9 cellular contexts compared by ENCODE assay signal in genomic region chr14:51507556-51508511, GRCh38.
DNase-seq lines count a peak whose midpoint lies in the region; ATAC-seq and TF ChIP-seq lines count a peak whose summit lies in the region.
"Had no signal": no experiment of that assay in that cellular context is flagged by ENCODE, and none has a peak within 500 bp of the region (broad histone marks: within the 10 kb centered on the region; RNA-seq: fewer than 3 reads in every experiment).

No MANE protein-coding gene starts in this region.

- DNase-seq in DMS153 treated with DMSO at 0.1 percent for 48 hours (lab: John Stamatoyannopoulos, UW; ENCODE audit: unreplicated experiment) (peak; percentile 90), RWPE2 (ENCODE audit: low spot score) (no peak), foreskin fibroblast (peak; percentile 68 to 79), retina (peak; percentile 71), PC-9 (no peak), GM13976 (ENCODE audit: low spot score) (no peak)
- DNase-seq in stimulated activated naive CD8-positive, alpha-beta T cell treated with anti-CD3 and anti-CD28 coated beads, Interleukin-15, amount 100 ng/mL, for 72 hours = no peak
- DNase-seq: trophoblast cell had no signal

- intact Hi-C loops in PC-9 (cut with micrococcal nuclease; ENCODE audit: unreplicated experiment) = no loop called here

- in situ Hi-C loops in GM13976 (cut with MboI; ENCODE audit: low sequenced_read_pairs, unreplicated experiment) = no loop called here

- H3K4me1 ChIP-seq in RWPE2 (ENCODE audit: insufficient read depth, poor library complexity, severe bottlenecking) (peaks cover 27% of the 10 kb centered on the region), PC-9 (replicated peaks; ENCODE audit: insufficient read depth) (no peaks in the 10 kb centered on the region)

- no peaks in the 10 kb centered on the region for H3K9me2 ChIP-seq in PC-9 (ENCODE audit: insufficient read depth)

- POLR2A ChIA-PET in PC-9 (lab: Charles Lee; ENCODE audit: unreplicated experiment) = interaction anchor here (0.6 kb wide), 1 partner anchor 131 kb away, joined by 3 read pairs; no protein-coding TSS in a partner anchor

- H3K36me3 ChIP-seq in RWPE2 (ENCODE audit: low read depth) (peaks cover 50% of the 10 kb centered on the region), PC-9 (ENCODE audit: low read depth) (no peaks in the 10 kb centered on the region)

- peaks cover 28% of the 10 kb centered on the region for H3K27me3 Mint-ChIP-seq in stimulated activated naive CD8-positive, alpha-beta T cell treated with anti-CD3 and anti-CD28 coated beads, Interleukin-15, amount 100 ng/mL, for 72 hours

- ATAC-seq in RWPE2 (ENCODE audit: low read depth) = peak; percentile 33
- ATAC-seq in stimulated activated naive CD8-positive, alpha-beta T cell treated with anti-CD3 and anti-CD28 coated beads, Interleukin-15, amount 100 ng/mL, for 72 hours = no peak
- ATAC-seq in HG02885 (IDR thresholded peaks at IDR 0.05; ENCODE audit: poor library complexity, unreplicated experiment) = no peak

- no peaks in the 10 kb centered on the region for H3K79me2 ChIP-seq in PC-9 (ENCODE audit: low read depth)

- H3K4me3 Mint-ChIP-seq in stimulated activated naive CD8-positive, alpha-beta T cell treated with anti-CD3 and anti-CD28 coated beads, Interleukin-15, amount 100 ng/mL, for 72 hours = no peak overlapping the region

- H3K27ac Mint-ChIP-seq in stimulated activated naive CD8-positive, alpha-beta T cell treated with anti-CD3 and anti-CD28 coated beads, Interleukin-15, amount 100 ng/mL, for 72 hours = peak overlapping the region in 1 of 2 donors; percentile 87

- no peaks in the 10 kb centered on the region for H3K27me3 ChIP-seq in RWPE2 (ENCODE audit: insufficient read depth, poor library complexity, severe bottlenecking)
- no peaks in the 10 kb centered on the region for H3K27me3 ChIP-seq in PC-9 (ENCODE audit: insufficient read depth, low read depth)

- H3K4me3 ChIP-seq in RWPE2 (ENCODE audit: severe bottlenecking) (no peak overlapping the region), foreskin fibroblast (ENCODE audit: low read depth in 1 of 2, low read length in 2 of 2) (no peak overlapping the region), PC-9 (no peak overlapping the region)

- TF ChIP-seq CTCF in RWPE2 (IDR thresholded peaks at IDR 0.05; ENCODE audit: poor library complexity, severe bottlenecking) (no peak), foreskin fibroblast (IDR thresholded peaks at IDR 0.05; ENCODE audit: low read depth, low read length) (no peak), PC-9 (conservative IDR thresholded peaks at IDR 0.05) (no peak), GM13976 (IDR thresholded peaks at IDR 0.05; ENCODE audit: borderline replicate concordance, control extremely low read depth, extremely low read depth, insufficient read depth, missing control alignments) (no peak)

- CTCF ChIA-PET in PC-9 (lab: Charles Lee) = no interaction called here

- H3K27ac ChIP-seq in RWPE2 (ENCODE audit: poor library complexity, severe bottlenecking) (peak overlapping the region; percentile 62), PC-9 (no peak overlapping the region)

- H4K20me1 ChIP-seq in PC-9 (ENCODE audit: insufficient read depth) = no peaks in the 10 kb centered on the region

- H3K4me2 ChIP-seq in PC-9 = no peak overlapping the region

- H3K9me3 Mint-ChIP-seq in stimulated activated naive CD8-positive, alpha-beta T cell treated with anti-CD3 and anti-CD28 coated beads, Interleukin-15, amount 100 ng/mL, for 72 hours = peaks cover under 1 to 4% of the 10 kb centered on the region in 2 donors

- no peaks in the 10 kb centered on the region for H3K9me3 ChIP-seq in RWPE2 (ENCODE audit: severe bottlenecking)
- no peaks in the 10 kb centered on the region for H3K9me3 ChIP-seq in PC-9 (ENCODE audit: insufficient read depth, low read depth)

- no TSS peak for BruUV-seq in PC-9 (replicated peaks; lab: Mats Ljungman, UMichigan)

- no peaks in the 10 kb centered on the region for H3F3A ChIP-seq in PC-9 (ENCODE audit: insufficient read depth, low read depth)

- no peaks in the 10 kb centered on the region for H3K4me1 Mint-ChIP-seq in stimulated activated naive CD8-positive, alpha-beta T cell treated with anti-CD3 and anti-CD28 coated beads, Interleukin-15, amount 100 ng/mL, for 72 hours

- no peak overlapping the region for H2AFZ ChIP-seq in PC-9

Comparison
In these comparisons a context has a peak if more than half of its experiments do, and no peak if none do; other contexts are left out.
1. DNase-seq: peak in DMS153 treated with DMSO at 0.1 percent for 48 hours (single experiment), foreskin fibroblast (2 of 2) and retina (single experiment); none in RWPE2 (single experiment), stimulated activated naive CD8-positive, alpha-beta T cell treated with anti-CD3 and anti-CD28 coated beads, Interleukin-15, amount 100 ng/mL, for 72 hours (0 of 2), PC-9 (0 of 2) and GM13976 (single experiment).